7 cellular contexts compared by ENCODE assay signal in the genomic region with DNA sequence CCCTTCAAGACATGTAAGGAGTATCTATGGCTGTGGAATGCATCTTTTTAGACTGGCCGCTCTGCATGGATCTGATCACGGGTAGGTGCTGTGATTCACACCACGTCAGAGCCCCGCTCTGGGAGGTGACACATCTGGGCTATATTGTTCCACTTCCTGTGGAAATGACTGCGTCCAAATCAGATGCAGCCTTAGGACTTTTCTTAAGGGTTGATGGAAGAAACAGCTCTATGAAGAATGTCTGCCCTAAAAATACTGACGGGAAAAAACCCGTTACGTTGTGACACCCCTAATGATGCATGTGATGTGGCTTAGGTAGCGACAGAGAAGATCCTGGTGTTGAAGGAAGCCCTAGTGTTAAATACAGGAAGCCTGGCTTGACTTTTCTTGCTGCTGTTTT. TPM values are rescaled to one million over a fixed set of nuclear protein-coding genes. Genes with fewer than 3 reads are reported as not detected.
DNase-seq lines count a peak whose midpoint lies in the region; ATAC-seq and TF ChIP-seq lines count a peak whose summit lies in the region.

No MANE protein-coding gene starts in this region.

- DNase-seq in RWPE2 (ENCODE audit: low spot score) (no peak), lung (ENCODE audit: low spot score) (no peak), stromal cell of bone marrow (ENCODE audit: low read depth) (peak; percentile 75), COR-L47 (lab: John Stamatoyannopoulos, UW) (no peak), putamen (ENCODE audit: low spot score) (no peak), retina (no peak)
- peak; percentile 77 for DNase-seq in activated naive CD4-positive, alpha-beta T cell treated with anti-CD3 and anti-CD28 coated beads, Interleukin-2, amount 50 U/mL, for 16 hours

- TF ChIP-seq CTCF in RWPE2 (IDR thresholded peaks at IDR 0.05; ENCODE audit: poor library complexity, severe bottlenecking): no peak
- TF ChIP-seq CTCF in lung (IDR thresholded peaks at IDR 0.05; ENCODE audit: control extremely low read depth, extremely low read depth): no peak

- H3K9me3 ChIP-seq in RWPE2 (ENCODE audit: severe bottlenecking) (no peaks in the 10 kb centered on the region), lung (ENCODE audit: control insufficient read depth in 2 of 2, insufficient read depth in 1 of 2, low read length in 1 of 2) (no peaks in the 10 kb centered on the region)

- no peaks in the 10 kb centered on the region for H3K27me3 ChIP-seq in RWPE2 (ENCODE audit: insufficient read depth, poor library complexity, severe bottlenecking)
- no peaks in the 10 kb centered on the region for H3K27me3 ChIP-seq in lung (ENCODE audit: control insufficient read depth, insufficient read depth)

- WGBS in lung, 2 donors: 28 to 50% methylated on average over 9 of the region's 9 CpGs

- H3K4me3 ChIP-seq in RWPE2 (ENCODE audit: severe bottlenecking) (no peak overlapping the region), lung (no peak overlapping the region)

- H3K27ac ChIP-seq in RWPE2 (ENCODE audit: poor library complexity, severe bottlenecking) (peak overlapping the region; percentile 45), lung (ENCODE audit: low read depth in 1 of 2, low read length in 1 of 2) (peak overlapping the region; percentile 42 to 75)

- H3K36me3 ChIP-seq in RWPE2 (ENCODE audit: low read depth) (no peaks in the 10 kb centered on the region), lung (ENCODE audit: control insufficient read depth in 2 of 2, insufficient read depth in 2 of 2, low read length in 2 of 2) (no peaks in the 10 kb centered on the region)

- peak; percentile 95 for ATAC-seq in RWPE2 (ENCODE audit: low read depth)
- ATAC-seq in lung (ENCODE audit: insufficient read depth, low FRiP score): no peak

- H3K4me1 ChIP-seq in RWPE2 (ENCODE audit: insufficient read depth, poor library complexity, severe bottlenecking) (peaks cover 20% of the 10 kb centered on the region), lung (ENCODE audit: control insufficient read depth in 2 of 2, insufficient read depth in 2 of 2, low read length in 2 of 2) (peaks cover 7 to 19% of the 10 kb centered on the region in 2 donors)

RNA-seq across cellular contexts. Expression of gene BANP, which starts 12.2 kb away (rescaled TPM):
- total RNA-seq in lung: 10 to 100 TPM; 26.1 to 56.6 TPM
- 10 to 100 TPM; 10.3 to 14.0 TPM for polyA plus RNA-seq in lung

RNA-seq across cellular contexts. Expression of gene CA5A, which starts 27.1 kb away (rescaled TPM):
- total RNA-seq in lung: under 1 TPM; 0.03 to 0.63 TPM
- polyA plus RNA-seq in lung: under 1 TPM in 1 of 2 donors, not detected in 1; 0.14 TPM

Comparison
In these comparisons a context has a peak if more than half of its experiments do, and no peak if none do; other contexts are left out.
1. DNase-seq: peak in activated naive CD4-positive, alpha-beta T cell treated with anti-CD3 and anti-CD28 coated beads, Interleukin-2, amount 50 U/mL, for 16 hours (single experiment) and stromal cell of bone marrow (single experiment); none in RWPE2 (single experiment), lung (single experiment), COR-L47 (single experiment), putamen (single experiment) and retina (single experiment).